ENCODE assay signal across 9 cellular contexts in the genomic region with DNA sequence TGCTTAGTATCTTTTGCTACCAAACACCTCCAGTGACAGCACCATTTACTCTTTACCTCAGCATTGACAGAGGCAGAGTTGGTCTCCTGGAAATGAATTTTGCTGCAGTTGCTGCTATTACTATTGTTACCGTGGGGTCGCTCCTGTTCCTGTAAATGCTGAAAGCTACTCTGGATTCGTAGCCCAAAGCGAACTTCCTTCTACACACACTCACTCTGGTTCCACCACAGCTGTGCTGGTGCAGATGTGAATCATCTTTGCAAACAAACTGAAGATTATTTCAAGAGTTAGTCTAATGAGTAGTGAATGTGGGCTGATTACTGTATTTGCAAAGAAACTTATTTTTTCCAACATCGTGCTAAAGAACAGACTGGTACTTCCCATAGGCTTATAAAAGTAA.
A peak's percentile ranks its signal among the peaks of the same experiment; 100 is the strongest.
DNase-seq lines count a peak whose midpoint lies in the region; ATAC-seq and TF ChIP-seq lines count a peak whose summit lies in the region.
"Had no signal": no experiment of that assay in that cellular context is flagged by ENCODE, and none has a peak within 500 bp of the region (broad histone marks: within the 10 kb centered on the region; RNA-seq: fewer than 3 reads in every experiment).

No MANE protein-coding gene starts in this region.

- peak; percentile 67 for ATAC-seq in HG02759 (IDR thresholded peaks at IDR 0.05; ENCODE audit: unreplicated experiment)
- ATAC-seq in SK-N-SH treated with all-trans-retinoic acid at 6 μM for 48 hours: no peak

- DNase-seq in GM04504 (ENCODE audit: low read depth) (peak; percentile 55), lung microvascular endothelial cell (ENCODE audit: low read depth in 2 of 2) (peak; percentile 19 to 31), NCI-H774 (lab: John Stamatoyannopoulos, UW) (no peak), DMS79 treated with DMSO at 0.1 percent for 48 hours (lab: John Stamatoyannopoulos, UW) (no peak), COLO829 (ENCODE audit: low spot score) (no peak)
- DNase-seq: NCI-H187 had no signal

- peak; percentile 29; the same call in 1 of the 2 replicates for TF ChIP-seq POLR2A in Raji (IDR thresholded peaks at IDR 0.05; ENCODE audit: insufficient read depth, low read depth, low read length)

TF ChIP-seq in SK-N-SH treated with all-trans-retinoic acid at 6 μM for 48 hours, 23 proteins besides CTCF, POLR2A, EP300 and RAD21:
- TF ChIP-seq ZNF565 (CRISPR knock-in tag; conservative IDR thresholded peaks at IDR 0.05; ENCODE audit: low read depth) (no peak), ZC3H10 (CRISPR knock-in tag; IDR thresholded peaks at IDR 0.05) (no peak), ZFP3 (CRISPR knock-in tag; IDR thresholded peaks at IDR 0.05) (no peak), GLIS3 (CRISPR knock-in tag; IDR thresholded peaks at IDR 0.05) (no peak), PPARA (CRISPR knock-in tag; IDR thresholded peaks at IDR 0.05; ENCODE audit: borderline replicate concordance) (no peak)

Comparison
In these comparisons a context has a peak if more than half of its experiments do, and no peak if none do; other contexts are left out.
1. DNase-seq: peak in GM04504 (single experiment) and lung microvascular endothelial cell (2 of 2); none in NCI-H774 (single experiment), DMS79 treated with DMSO at 0.1 percent for 48 hours (single experiment) and COLO829 (single experiment).